ENCODE assay signal across 1 cellular context in the genomic region with DNA sequence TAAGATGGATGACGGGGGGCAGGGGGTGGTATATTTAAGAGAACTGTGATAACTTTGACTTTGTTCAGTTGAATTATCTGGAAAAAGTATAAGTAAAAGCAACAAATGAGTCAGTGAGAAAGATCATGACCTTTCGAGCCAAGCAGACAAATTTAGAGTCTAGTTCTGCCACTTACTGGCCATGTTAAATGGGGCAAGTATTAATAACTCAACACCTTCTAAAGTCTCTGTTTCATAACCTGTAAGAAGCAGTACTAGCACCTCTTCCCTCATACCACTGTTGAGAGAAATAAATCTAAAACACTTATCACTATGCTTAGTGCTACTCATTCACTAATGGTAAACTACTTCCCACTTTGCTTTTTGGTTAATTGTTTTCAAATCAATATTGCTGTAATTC.
TF ChIP-seq lines count a peak whose summit lies in the region.

No MANE protein-coding gene starts in this region.

TF ChIP-seq in GM12878, 131 proteins besides CTCF, POLR2A, EP300 and RAD21 (continued from another document):
- TF ChIP-seq NKRF (conservative IDR thresholded peaks at IDR 0.05): no peak
- no peak for TF ChIP-seq HDGF (IDR thresholded peaks at IDR 0.05)
